ENCODE assay signal across 11 cellular contexts in genomic region chr9:68457803-68458202, GRCh38.
"Had no signal": no experiment of that assay in that cellular context is flagged by ENCODE, and none has a peak within 500 bp of the region (broad histone marks: within the 10 kb centered on the region; RNA-seq: fewer than 3 reads in every experiment).

No MANE protein-coding gene starts in this region.

- DNase-seq: activated CD4-positive, alpha-beta T cell treated with anti-CD3 and anti-CD28 coated beads, Interleukin-2, amount 50 U/mL, for 4 hours; activated gamma-delta T cell; effector memory CD4-positive, alpha-beta T cell; foreskin fibroblast; glutamatergic neuron; occipital lobe; small intestine; stimulated activated CD4-positive, alpha-beta T cell treated with anti-CD3 and anti-CD28 coated beads, Interleukin-4, amount 100 ng/mL, for 24 hours had no signal

- H3K27me3 ChIP-seq: breast epithelium had no signal

- ATAC-seq: stimulated activated effector memory CD8-positive, alpha-beta T cell treated with anti-CD3 and anti-CD28 coated beads, Interleukin-12 subunit alpha, Interleukin-12 subunit beta, amount 100 ng/mL, for 72 hours had no signal

- H3K27ac ChIP-seq: breast epithelium, SK-N-MC had no signal

- H3K4me1 ChIP-seq: breast epithelium had no signal

- H3K9me3 ChIP-seq: breast epithelium had no signal

- H3K36me3 ChIP-seq: breast epithelium had no signal

- H3K4me3 ChIP-seq: breast epithelium, SK-N-MC had no signal
